In genomic region chr18:48831113-48831759, GRCh38 we compare ENCODE assay signal across 2 cellular contexts.
TF ChIP-seq lines count a peak whose summit lies in the region.

No MANE protein-coding gene starts in this region.

TF ChIP-seq in SK-N-SH, 30 proteins besides CTCF, POLR2A, EP300 and RAD21 (continued from another document):
- TF ChIP-seq ZBTB33 (IDR thresholded peaks at IDR 0.05; ENCODE audit: borderline replicate concordance, low read depth): no peak
- no peak for TF ChIP-seq ELF1 (IDR thresholded peaks at IDR 0.05)
- TF ChIP-seq RXRA (IDR thresholded peaks at IDR 0.05; ENCODE audit: borderline replicate concordance, low read depth): no peak
- no peak for TF ChIP-seq GABPA (IDR thresholded peaks at IDR 0.05; ENCODE audit: low read depth)
- no peak for TF ChIP-seq MEF2A (IDR thresholded peaks at IDR 0.05; ENCODE audit: borderline replicate concordance, low read depth)
- no peak for TF ChIP-seq FOSL2 (IDR thresholded peaks at IDR 0.05; ENCODE audit: borderline replicate concordance, low read depth)
- TF ChIP-seq MAX (IDR thresholded peaks at IDR 0.05; ENCODE audit: low read depth): no peak
- TF ChIP-seq MXI1 (IDR thresholded peaks at IDR 0.05; ENCODE audit: low read depth, low read length): no peak
- TF ChIP-seq JUND (IDR thresholded peaks at IDR 0.05): no peak
- TF ChIP-seq TEAD4 (IDR thresholded peaks at IDR 0.05; ENCODE audit: borderline replicate concordance, insufficient read depth): no peak
- TF ChIP-seq FOXJ3 (CRISPR knock-in tag; IDR thresholded peaks at IDR 0.05): no peak
- TF ChIP-seq, protein P1, sequence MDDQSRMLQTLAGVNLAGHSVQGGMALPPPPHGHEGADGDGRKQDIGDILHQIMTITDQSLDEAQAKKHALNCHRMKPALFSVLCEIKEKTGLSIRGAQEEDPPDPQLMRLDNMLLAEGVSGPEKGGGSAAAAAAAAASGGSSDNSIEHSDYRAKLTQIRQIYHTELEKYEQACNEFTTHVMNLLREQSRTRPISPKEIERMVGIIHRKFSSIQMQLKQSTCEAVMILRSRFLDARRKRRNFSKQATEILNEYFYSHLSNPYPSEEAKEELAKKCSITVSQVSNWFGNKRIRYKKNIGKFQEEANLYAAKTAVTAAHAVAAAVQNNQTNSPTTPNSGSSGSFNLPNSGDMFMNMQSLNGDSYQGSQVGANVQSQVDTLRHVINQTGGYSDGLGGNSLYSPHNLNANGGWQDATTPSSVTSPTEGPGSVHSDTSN (IDR thresholded peaks at IDR 0.05): no peak
- TF ChIP-seq RCOR1 (IDR thresholded peaks at IDR 0.05; ENCODE audit: low read length): no peak

TF ChIP-seq in SK-N-SH treated with all-trans-retinoic acid at 6 μM for 48 hours, 23 proteins besides CTCF, POLR2A, EP300 and RAD21 (continued from another document):
- TF ChIP-seq POU6F1 (CRISPR knock-in tag; IDR thresholded peaks at IDR 0.05; ENCODE audit: borderline replicate concordance, low read depth): no peak
- TF ChIP-seq ZNF565 (CRISPR knock-in tag; conservative IDR thresholded peaks at IDR 0.05; ENCODE audit: low read depth): no peak
- TF ChIP-seq SNAI2 (CRISPR knock-in tag; IDR thresholded peaks at IDR 0.05): no peak
- no peak for TF ChIP-seq TCF4 (CRISPR knock-in tag; IDR thresholded peaks at IDR 0.05; ENCODE audit: borderline replicate concordance)
- no peak for TF ChIP-seq TOX (CRISPR knock-in tag; IDR thresholded peaks at IDR 0.05; ENCODE audit: borderline replicate concordance)
- TF ChIP-seq ZFP30 (CRISPR knock-in tag; IDR thresholded peaks at IDR 0.05): no peak
- no peak for TF ChIP-seq OSR1 (CRISPR knock-in tag; IDR thresholded peaks at IDR 0.05)
- no peak for TF ChIP-seq PPARA (CRISPR knock-in tag; IDR thresholded peaks at IDR 0.05; ENCODE audit: borderline replicate concordance)
- TF ChIP-seq RARB (CRISPR knock-in tag; IDR thresholded peaks at IDR 0.05): no peak
- no peak for TF ChIP-seq ZFP3 (CRISPR knock-in tag; IDR thresholded peaks at IDR 0.05)
- TF ChIP-seq ARNTL (CRISPR knock-in tag; IDR thresholded peaks at IDR 0.05; ENCODE audit: borderline replicate concordance, low read depth): no peak
